ENCODE assay signal across 26 cellular contexts in genomic region chr11:129943036-129943435, GRCh38.
"Had no signal": no experiment of that assay in that cellular context is flagged by ENCODE, and none has a peak within 500 bp of the region (broad histone marks: within the 10 kb centered on the region; RNA-seq: fewer than 3 reads in every experiment).

No MANE protein-coding gene starts in this region.

- H3K27ac ChIP-seq: brain microvascular endothelial cell, left ventricle myocardium inferior, ovary, right lobe of liver, suprapubic skin, transverse colon, vagina had no signal

- H3K27me3 ChIP-seq: brain microvascular endothelial cell, ovary, right lobe of liver, suprapubic skin, transverse colon, vagina had no signal

- H3K4me1 Mint-ChIP-seq: activated naive CD4-positive, alpha-beta T cell treated with anti-CD3 and anti-CD28 coated beads, Interleukin-2, amount 10 ng/mL, durations not matched to agents 7 days and 5 days had no signal

- H3K27me3 Mint-ChIP-seq: activated CD4-positive, alpha-beta memory T cell treated with anti-CD3 and anti-CD28 coated beads for 36 hours; activated naive CD4-positive, alpha-beta T cell treated with anti-CD3 and anti-CD28 coated beads, Interleukin-2, amount 10 ng/mL, durations not matched to agents 7 days and 5 days; activated naive CD8-positive, alpha-beta T cell treated with anti-CD3 and anti-CD28 coated beads, Interleukin-2, amount 50 U/mL, for 24 hours; memory B cell; naive thymus-derived CD4-positive, alpha-beta T cell; stimulated activated naive CD8-positive, alpha-beta T cell treated with anti-CD3 and anti-CD28 coated beads, Interleukin-15, amount 100 ng/mL, for 72 hours had no signal

- DNase-seq: activated CD4-positive, alpha-beta memory T cell treated with anti-CD3 and anti-CD28 coated beads for 36 hours; activated CD4-positive, alpha-beta T cell treated with anti-CD3 and anti-CD28 coated beads for 4 hours; activated naive CD4-positive, alpha-beta T cell treated with anti-CD3 and anti-CD28 coated beads, Interleukin-2, amount 10 ng/mL, durations not matched to agents 7 days and 5 days; activated naive CD8-positive, alpha-beta T cell treated with anti-CD3 and anti-CD28 coated beads, Interleukin-2, amount 50 U/mL, for 24 hours; activated T-cell treated with anti-CD3 and anti-CD28 coated beads for 4 hours; aorta; brain microvascular endothelial cell; central memory CD4-positive, alpha-beta T cell; endodermal cell; foreskin melanocyte; glutamatergic neuron; hypothalamus; islet precursor cell; left ventricle myocardium inferior; naive thymus-derived CD4-positive, alpha-beta T cell; ovary; right lobe of liver; small intestine; stimulated activated CD4-positive, alpha-beta T cell treated with anti-CD3 and anti-CD28 coated beads, Interleukin-15, amount 100 ng/mL, for 24 hours; stimulated activated CD4-positive, alpha-beta T cell treated with anti-CD3 and anti-CD28 coated beads, Interleukin-2, amount 100 ng/mL, for 48 hours; stimulated activated naive CD8-positive, alpha-beta T cell treated with anti-CD3 and anti-CD28 coated beads, Interleukin-15, amount 100 ng/mL, for 72 hours; T-helper 2 cell; transverse colon had no signal

- H3K4me3 Mint-ChIP-seq: activated CD4-positive, alpha-beta memory T cell treated with anti-CD3 and anti-CD28 coated beads for 36 hours; activated naive CD4-positive, alpha-beta T cell treated with anti-CD3 and anti-CD28 coated beads, Interleukin-2, amount 10 ng/mL, durations not matched to agents 7 days and 5 days; activated naive CD8-positive, alpha-beta T cell treated with anti-CD3 and anti-CD28 coated beads, Interleukin-2, amount 50 U/mL, for 24 hours; endodermal cell; memory B cell; naive thymus-derived CD4-positive, alpha-beta T cell; stimulated activated naive CD8-positive, alpha-beta T cell treated with anti-CD3 and anti-CD28 coated beads, Interleukin-15, amount 100 ng/mL, for 72 hours had no signal

- H3K36me3 ChIP-seq: ovary had no signal

- H3K9me3 Mint-ChIP-seq: activated CD4-positive, alpha-beta memory T cell treated with anti-CD3 and anti-CD28 coated beads for 36 hours; activated naive CD4-positive, alpha-beta T cell treated with anti-CD3 and anti-CD28 coated beads, Interleukin-2, amount 10 ng/mL, durations not matched to agents 7 days and 5 days; activated naive CD8-positive, alpha-beta T cell treated with anti-CD3 and anti-CD28 coated beads, Interleukin-2, amount 50 U/mL, for 24 hours; endodermal cell; memory B cell; naive thymus-derived CD4-positive, alpha-beta T cell; stimulated activated naive CD8-positive, alpha-beta T cell treated with anti-CD3 and anti-CD28 coated beads, Interleukin-15, amount 100 ng/mL, for 72 hours had no signal

- H3K27ac Mint-ChIP-seq: activated CD4-positive, alpha-beta memory T cell treated with anti-CD3 and anti-CD28 coated beads for 36 hours; activated naive CD4-positive, alpha-beta T cell treated with anti-CD3 and anti-CD28 coated beads, Interleukin-2, amount 10 ng/mL, durations not matched to agents 7 days and 5 days; activated naive CD8-positive, alpha-beta T cell treated with anti-CD3 and anti-CD28 coated beads, Interleukin-2, amount 50 U/mL, for 24 hours; endodermal cell; memory B cell; naive thymus-derived CD4-positive, alpha-beta T cell; stimulated activated naive CD8-positive, alpha-beta T cell treated with anti-CD3 and anti-CD28 coated beads, Interleukin-15, amount 100 ng/mL, for 72 hours had no signal

- ATAC-seq: activated naive CD8-positive, alpha-beta T cell treated with anti-CD3 and anti-CD28 coated beads, Interleukin-2, amount 50 U/mL, for 24 hours; naive thymus-derived CD4-positive, alpha-beta T cell; stimulated activated naive CD8-positive, alpha-beta T cell treated with anti-CD3 and anti-CD28 coated beads, Interleukin-15, amount 100 ng/mL, for 72 hours had no signal

- H3K9me3 ChIP-seq: left ventricle myocardium inferior, ovary, right lobe of liver, suprapubic skin, transverse colon, vagina had no signal

- H3K4me1 ChIP-seq: left ventricle myocardium inferior, right lobe of liver, suprapubic skin, transverse colon, vagina had no signal

- H3K4me3 ChIP-seq: left ventricle myocardium inferior, ovary, right lobe of liver, suprapubic skin, transverse colon, vagina had no signal
